1 cellular context compared by ENCODE assay signal in genomic region chr5:77030097-77031071, GRCh38.
TF ChIP-seq lines count a peak whose summit lies in the region.

Gene AGGF1, plus strand, starts transcription at chr5:77030404. Its CDS starts 363 bp downstream, at chr5:77030767.

TF ChIP-seq in GM23338, 12 proteins besides CTCF, POLR2A, EP300 and RAD21:
- peak; percentile 74 for TF ChIP-seq CREB1 (CRISPR knock-in tag; IDR thresholded peaks at IDR 0.05; ENCODE audit: low read depth)
- 0 out of 2 replicates have a peak, but pooled peaks have one; percentile 33 for TF ChIP-seq ETS1 (IDR thresholded peaks at IDR 0.05)
- TF ChIP-seq POLR2AphosphoS5 (IDR thresholded peaks at IDR 0.05; ENCODE audit: low read depth): peak; percentile 88
- no peak for TF ChIP-seq REST (IDR thresholded peaks at IDR 0.05; ENCODE audit: unreplicated experiment)
- no peak for TF ChIP-seq ZNF331 (CRISPR knock-in tag; IDR thresholded peaks at IDR 0.05; ENCODE audit: low read depth)
